13 cellular contexts compared by ENCODE assay signal in the genomic region with DNA sequence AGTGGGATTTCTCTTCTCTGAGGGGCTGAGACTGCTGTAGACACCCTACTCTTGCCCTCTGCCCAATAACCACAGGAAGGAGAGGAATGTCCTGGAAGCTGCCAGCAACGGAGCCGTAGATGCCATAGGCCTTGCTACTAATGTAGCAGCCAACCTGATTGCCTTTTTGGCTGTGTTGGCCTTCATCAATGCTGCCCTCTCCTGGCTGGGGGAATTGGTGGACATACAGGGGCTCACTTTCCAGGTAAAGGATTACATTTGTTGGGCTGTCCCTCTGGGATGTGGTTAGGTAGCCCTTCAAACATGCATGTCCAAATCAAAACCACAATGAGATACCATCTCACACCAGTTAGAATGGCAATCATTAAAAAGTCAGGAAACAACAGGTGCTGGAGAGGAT. TPM values are rescaled to one million over a fixed set of nuclear protein-coding genes. Genes with fewer than 3 reads are reported as not detected.
DNase-seq lines count a peak whose midpoint lies in the region; ATAC-seq, FAIRE-seq and TF ChIP-seq lines count a peak whose summit lies in the region.
"Had no signal": no experiment of that assay in that cellular context is flagged by ENCODE, and none has a peak within 500 bp of the region (broad histone marks: within the 10 kb centered on the region; RNA-seq: fewer than 3 reads in every experiment).

No MANE protein-coding gene starts in this region.

- BruUV-seq in K562 (replicated peaks; lab: Mats Ljungman, UMichigan) = no TSS peak

- no peak overlapping the region for H3K4me3 ChIP-seq in K562
- no peak overlapping the region for H3K4me3 ChIP-seq in mucosa of descending colon
- H3K4me3 ChIP-seq in gastrocnemius medialis = no peak overlapping the region
- H3K4me3 ChIP-seq in neural progenitor cell = no peak overlapping the region

- peak in 1 of 2 experiments; percentile 43; a peak in 2 of 4 replicates for TF ChIP-seq RAD21 in K562 (CRISPR knock-in tag; conservative IDR thresholded peaks at IDR 0.05 in 1 of 2, IDR thresholded peaks at IDR 0.05 in 1 of 2)

- 3% methylated on average over 2 of the region's 2 CpGs for WGBS in K562 (ENCODE audit: insufficient coverage, low coverage, missing lambda C conversion rate)

- H3K9ac ChIP-seq in K562 (ENCODE audit: insufficient read depth in 1 of 2, low read depth in 2 of 2, low read length in 2 of 2) (no peak overlapping the region), neural progenitor cell (no peak overlapping the region)

- no peaks in the 10 kb centered on the region for H3K36me3 ChIP-seq in K562 (ENCODE audit: control insufficient read depth, insufficient read depth, low read length)
- H3K36me3 ChIP-seq in mucosa of descending colon (ENCODE audit: low read depth) = no peaks in the 10 kb centered on the region
- H3K36me3 ChIP-seq in gastrocnemius medialis = no peaks in the 10 kb centered on the region
- H3K36me3 ChIP-seq in neural progenitor cell = no peaks in the 10 kb centered on the region

- H3K27ac Mint-ChIP-seq in activated CD4-positive, alpha-beta T cell treated with anti-CD3 and anti-CD28 coated beads for 36 hours = no peak overlapping the region
- H3K27ac Mint-ChIP-seq in natural killer cell treated with Interleukin-12 subunit alpha and Interleukin-12 subunit beta and Interleukin-15 and Interleukin-18, amount 100 ng/mL, for 72 hours = no peak overlapping the region
- no peak overlapping the region for H3K27ac Mint-ChIP-seq in neural progenitor cell
- H3K27ac Mint-ChIP-seq: activated naive CD8-positive, alpha-beta T cell had no signal

- FAIRE-seq in K562 (lab: Jason Lieb, UNC) = peak; percentile 70

- no peaks in the 10 kb centered on the region for H3K9me1 ChIP-seq in K562 (ENCODE audit: control insufficient read depth, insufficient read depth, low read length)

- H2AFZ ChIP-seq in K562 (ENCODE audit: low read depth, low read length) = no peak overlapping the region
- H2AFZ ChIP-seq in neural progenitor cell (replicated peaks) = no peak overlapping the region

- no peak for TF ChIP-seq POLR2A in K562 (conservative IDR thresholded peaks at IDR 0.05)
- no peak for TF ChIP-seq POLR2A in gastrocnemius medialis (IDR thresholded peaks at IDR 0.05)

- TF ChIP-seq EP300 in K562 (IDR thresholded peaks at IDR 0.05; ENCODE audit: low read length) = no peak

- ATAC-seq in activated CD4-positive, alpha-beta T cell treated with anti-CD3 and anti-CD28 coated beads for 36 hours = no peak
- ATAC-seq in K562 (peak; percentile 65; the same call in 1 of the 3 replicates), mucosa of descending colon (peak; percentile 74), gastrocnemius medialis (no peak)
- no peak for ATAC-seq in natural killer cell treated with Interleukin-12 subunit alpha and Interleukin-12 subunit beta and Interleukin-15 and Interleukin-18, amount 100 ng/mL, for 72 hours

- no peaks in the 10 kb centered on the region for H3F3A ChIP-seq in neural progenitor cell (ENCODE audit: low read depth)

- H3K27me3 ChIP-seq in K562 (ENCODE audit: control insufficient read depth in 2 of 2, insufficient read depth in 2 of 2, low read length in 2 of 2) = no peaks in the 10 kb centered on the region
- no peaks in the 10 kb centered on the region for H3K27me3 ChIP-seq in gastrocnemius medialis
- peaks cover 2% of the 10 kb centered on the region for H3K27me3 ChIP-seq in neural progenitor cell

- TF ChIP-seq CTCF in K562 (IDR thresholded peaks at IDR 0.05 in 2 of 3, conservative IDR thresholded peaks at IDR 0.05 in 1 of 3; ENCODE audit: insufficient read depth in 2 of 3, low read depth in 1 of 3, low read length in 3 of 3) = peak; percentile 35 to 56 (median 48); a peak in 4 of 6 replicates
- peak; percentile 15 for TF ChIP-seq CTCF in mucosa of descending colon (IDR thresholded peaks at IDR 0.05)
- TF ChIP-seq CTCF in gastrocnemius medialis (IDR thresholded peaks at IDR 0.05 in 4 of 5, conservative IDR thresholded peaks at IDR 0.05 in 1 of 5) = no peak
- TF ChIP-seq CTCF in neural progenitor cell (IDR thresholded peaks at IDR 0.05) = no peak

- no peaks in the 10 kb centered on the region for H3K4me1 Mint-ChIP-seq in activated CD4-positive, alpha-beta T cell treated with anti-CD3 and anti-CD28 coated beads for 36 hours
- H3K4me1 Mint-ChIP-seq in natural killer cell treated with Interleukin-12 subunit alpha and Interleukin-12 subunit beta and Interleukin-15 and Interleukin-18, amount 100 ng/mL, for 72 hours (ENCODE audit: low read depth in 2 of 2) = no peaks in the 10 kb centered on the region
- no peaks in the 10 kb centered on the region for H3K4me1 Mint-ChIP-seq in neural progenitor cell

- intact Hi-C loops in activated CD4-positive, alpha-beta T cell treated with anti-CD3 and anti-CD28 coated beads for 36 hours (cut with DNase I, micrococcal nuclease) = no loop called here
- intact Hi-C loops in K562 (cut with micrococcal nuclease) = loop anchor here (1.0 to 2.0 kb wide), 2 partner anchors 67 to 105 kb away; no protein-coding TSS in a partner anchor
- intact Hi-C loops in mucosa of descending colon (cut with DNase I, micrococcal nuclease) = no loop called here
- intact Hi-C loops in gastrocnemius medialis (cut with DNase I; ENCODE audit: low total_unique reads) = no loop called here

- H3K9me3 ChIP-seq in K562 (replicated peaks; ENCODE audit: control insufficient read depth, insufficient read depth, low read depth, low read length) = no peaks in the 10 kb centered on the region
- H3K9me3 ChIP-seq in mucosa of descending colon = no peaks in the 10 kb centered on the region
- H3K9me3 ChIP-seq in gastrocnemius medialis = no peaks in the 10 kb centered on the region
- no peaks in the 10 kb centered on the region for H3K9me3 ChIP-seq in neural progenitor cell (ENCODE audit: low read depth)

- H3K36me3 Mint-ChIP-seq in activated CD4-positive, alpha-beta T cell treated with anti-CD3 and anti-CD28 coated beads for 36 hours (ENCODE audit: low read depth) = no peaks in the 10 kb centered on the region
- H3K36me3 Mint-ChIP-seq in natural killer cell treated with Interleukin-12 subunit alpha and Interleukin-12 subunit beta and Interleukin-15 and Interleukin-18, amount 100 ng/mL, for 72 hours = no peaks in the 10 kb centered on the region
- H3K36me3 Mint-ChIP-seq in neural progenitor cell = no peaks in the 10 kb centered on the region
- H3K36me3 Mint-ChIP-seq: activated naive CD8-positive, alpha-beta T cell had no signal

- H4K20me1 ChIP-seq in K562 (replicated peaks; ENCODE audit: control insufficient read depth, insufficient read depth, low read length) (no peaks in the 10 kb centered on the region), neural progenitor cell (ENCODE audit: low read depth) (no peaks in the 10 kb centered on the region)

- H3K79me2 ChIP-seq in K562 (ENCODE audit: control insufficient read depth, insufficient read depth, low read length) (no peaks in the 10 kb centered on the region), neural progenitor cell (ENCODE audit: low read depth) (no peaks in the 10 kb centered on the region)

- H3K4me1 ChIP-seq in K562 (replicated peaks in 1 of 2; ENCODE audit: control insufficient read depth in 2 of 2, insufficient read depth in 2 of 2, low read length in 2 of 2) = no peaks in the 10 kb centered on the region
- H3K4me1 ChIP-seq in mucosa of descending colon (ENCODE audit: low read depth) = no peaks in the 10 kb centered on the region
- no peaks in the 10 kb centered on the region for H3K4me1 ChIP-seq in gastrocnemius medialis
- no peaks in the 10 kb centered on the region for H3K4me1 ChIP-seq in neural progenitor cell

- H3K9me3 Mint-ChIP-seq in activated CD4-positive, alpha-beta T cell treated with anti-CD3 and anti-CD28 coated beads for 36 hours (ENCODE audit: low read depth) = no peaks in the 10 kb centered on the region
- no peaks in the 10 kb centered on the region for H3K9me3 Mint-ChIP-seq in natural killer cell treated with Interleukin-12 subunit alpha and Interleukin-12 subunit beta and Interleukin-15 and Interleukin-18, amount 100 ng/mL, for 72 hours
- no peaks in the 10 kb centered on the region for H3K9me3 Mint-ChIP-seq in neural progenitor cell

- H3K27me3 Mint-ChIP-seq in activated CD4-positive, alpha-beta T cell treated with anti-CD3 and anti-CD28 coated beads for 36 hours = no peaks in the 10 kb centered on the region
- H3K27me3 Mint-ChIP-seq in natural killer cell treated with Interleukin-12 subunit alpha and Interleukin-12 subunit beta and Interleukin-15 and Interleukin-18, amount 100 ng/mL, for 72 hours = no peaks in the 10 kb centered on the region
- H3K27me3 Mint-ChIP-seq in neural progenitor cell (ENCODE audit: insufficient read depth, low read depth) = peaks cover 8% of the 10 kb centered on the region
- H3K27me3 Mint-ChIP-seq: activated naive CD8-positive, alpha-beta T cell had no signal

- H3K4me2 ChIP-seq in K562 (ENCODE audit: insufficient read depth, low read length) (no peak overlapping the region), neural progenitor cell (no peak overlapping the region)

- CTCF ChIA-PET in activated CD4-positive, alpha-beta T cell treated with anti-CD3 and anti-CD28 coated beads for 36 hours (lab: Charles Lee) = interaction anchor here (0.8 kb wide), 1 partner anchor 95 kb away, joined by 3 read pairs; no protein-coding TSS in a partner anchor
- CTCF ChIA-PET in K562 (lab: Yijun Ruan, JAX; ENCODE audit: low intra/inter-chr PET ratio) = interaction anchor here (0.7 kb wide), 1 partner anchor 64 kb away, joined by 3 read pairs; no protein-coding TSS in a partner anchor

- H3K27ac ChIP-seq in K562 (ENCODE audit: extremely low read depth, low read depth, low read length) (no peak overlapping the region), gastrocnemius medialis (no peak overlapping the region), neural progenitor cell (no peak overlapping the region)
- H3K27ac ChIP-seq: VCaP had no signal

- POLR2A ChIA-PET in activated CD4-positive, alpha-beta T cell treated with anti-CD3 and anti-CD28 coated beads for 36 hours (lab: Charles Lee) = no interaction called here
- POLR2A ChIA-PET in K562 (lab: Yijun Ruan, JAX) = no interaction called here

- peak; percentile 24 for DNase-seq in activated CD4-positive, alpha-beta T cell treated with anti-CD3 and anti-CD28 coated beads for 36 hours
- DNase-seq in activated CD4-positive, alpha-beta T cell treated with anti-CD3 and anti-CD28 coated beads, Interleukin-2, amount 50 U/mL, for 4 hours = no peak
- peak; percentile 49 for DNase-seq in HT-29 (ENCODE audit: low spot score)
- DNase-seq in K562 (ENCODE audit: extremely low read depth in 1 of 4, low spot score in 3 of 4) = peak in 3 of 4 experiments; percentile 13 to 36 (median 15)
- DNase-seq in mucosa of descending colon = peak in 2 of 3 donors; percentile 61 to 74
- no peak for DNase-seq in gastrocnemius medialis
- no peak for DNase-seq in natural killer cell treated with Interleukin-12 subunit alpha and Interleukin-12 subunit beta and Interleukin-15 and Interleukin-18, amount 100 ng/mL, for 72 hours (ENCODE audit: low spot score)
- no peak for DNase-seq in neural progenitor cell (ENCODE audit: low spot score)
- DNase-seq: hippocampal formation, NCI-H1417 treated with DMSO at 0.1 percent for 48 hours had no signal

- in situ Hi-C loops in K562 (cut with MboI) (no loop called here), gastrocnemius medialis (cut with MboI; ENCODE audit: low sequenced_read_pairs in 4 of 4) (no loop called here)

- no peak overlapping the region for H3K4me3 Mint-ChIP-seq in activated CD4-positive, alpha-beta T cell treated with anti-CD3 and anti-CD28 coated beads for 36 hours
- no peak overlapping the region for H3K4me3 Mint-ChIP-seq in natural killer cell treated with Interleukin-12 subunit alpha and Interleukin-12 subunit beta and Interleukin-15 and Interleukin-18, amount 100 ng/mL, for 72 hours
- H3K4me3 Mint-ChIP-seq in neural progenitor cell = no peak overlapping the region
- H3K4me3 Mint-ChIP-seq: activated naive CD8-positive, alpha-beta T cell had no signal

RNA-seq across cellular contexts. Expression of gene SLC28A2, which starts 16.1 kb away (rescaled TPM):
- not detected for total RNA-seq in activated CD4-positive, alpha-beta T cell treated with anti-CD3 and anti-CD28 coated beads for 36 hours
- not detected in 2 replicates for total RNA-seq in HT-29 (2014; rRNA removed; shearing (Covaris generic))
- total RNA-seq in K562 (2011; cell fraction: chromatin; rRNA removed; ENCODE audit: low replicate concordance) = not detected in 2 replicates
- total RNA-seq in K562 (2011; cell fraction: nucleolus; rRNA removed) = not detected in 2 replicates
- not detected in 2 replicates for total RNA-seq in K562 (2011; cell fraction: nucleoplasm; rRNA removed)
- total RNA-seq in K562 (2014; rRNA removed) = not detected in 2 replicates
- total RNA-seq in K562 (2014; rRNA removed; fragmentation: Illumina TruSeq; extraction: Trizol) = not detected in 2 replicates
- not detected in 2 replicates for total RNA-seq in K562 (2015; rRNA removed; fragmentation: Illumina TruSeq; extraction: Trizol)
- total RNA-seq in K562 (2021) = not detected in 2 replicates
- not detected in 2 replicates for polyA plus RNA-seq in K562 (2011; rRNA removed)
- polyA plus RNA-seq in K562 (2011; cell fraction: cytosol; rRNA removed) = not detected in 2 replicates
- not detected in 2 replicates for polyA plus RNA-seq in K562 (2011; cell fraction: nucleus; rRNA removed)
- 0.06 and 0.07 TPM in 2 replicates for polyA plus RNA-seq in K562 (2012)
- polyA plus RNA-seq in K562 (2014; fragmentation: Illumina TruSeq; extraction: Trizol) = not detected in 2 replicates
- polyA plus RNA-seq in K562 (2014; fragmentation: Nextera tagmentation; extraction: Ambion mirVana) = under 1 TPM; 0.03 to 0.04 TPM
- not detected in 2 replicates for polyA plus RNA-seq in K562 (2014; rRNA removed)
- not detected in 2 replicates for polyA minus RNA-seq in K562 (2011; rRNA and poly(A)+ RNA removed)
- not detected in 2 replicates for polyA minus RNA-seq in K562 (2011; cell fraction: cytosol; rRNA and poly(A)+ RNA removed)
- polyA minus RNA-seq in K562 (2011; cell fraction: nucleus; rRNA and poly(A)+ RNA removed) = not detected in 2 replicates
- total RNA-seq in mucosa of descending colon = 1 to 10 TPM; 1.2 to 3.5 (median 2.6) TPM
- not detected for total RNA-seq in gastrocnemius medialis
- total RNA-seq in natural killer cell treated with Interleukin-12 subunit alpha and Interleukin-12 subunit beta and Interleukin-15 and Interleukin-18, amount 100 ng/mL, for 72 hours = not detected
- not detected in 2 replicates for total RNA-seq in neural progenitor cell (ENCODE audit: low replicate concordance)
- total RNA-seq: RPMI7951 had no signal

Comparison
In these comparisons a context has a peak if more than half of its experiments do, and no peak if none do; other contexts are left out.
1. DNase-seq: peak in activated CD4-positive, alpha-beta T cell treated with anti-CD3 and anti-CD28 coated beads for 36 hours (single experiment), HT-29 (single experiment), K562 (3 of 4) and mucosa of descending colon (2 of 3); none in activated CD4-positive, alpha-beta T cell treated with anti-CD3 and anti-CD28 coated beads, Interleukin-2, amount 50 U/mL, for 4 hours (0 of 2), gastrocnemius medialis (0 of 2), natural killer cell treated with Interleukin-12 subunit alpha and Interleukin-12 subunit beta and Interleukin-15 and Interleukin-18, amount 100 ng/mL, for 72 hours (single experiment) and neural progenitor cell (single experiment).
2. ATAC-seq: peak in K562 (single experiment) and mucosa of descending colon (single experiment); none in activated CD4-positive, alpha-beta T cell treated with anti-CD3 and anti-CD28 coated beads for 36 hours (single experiment), gastrocnemius medialis (0 of 2) and natural killer cell treated with Interleukin-12 subunit alpha and Interleukin-12 subunit beta and Interleukin-15 and Interleukin-18, amount 100 ng/mL, for 72 hours (0 of 2).
3. CTCF ChIP-seq: peak in K562 (3 of 3) and mucosa of descending colon (single experiment); none in gastrocnemius medialis (0 of 5) and neural progenitor cell (single experiment).